In the genomic region with DNA sequence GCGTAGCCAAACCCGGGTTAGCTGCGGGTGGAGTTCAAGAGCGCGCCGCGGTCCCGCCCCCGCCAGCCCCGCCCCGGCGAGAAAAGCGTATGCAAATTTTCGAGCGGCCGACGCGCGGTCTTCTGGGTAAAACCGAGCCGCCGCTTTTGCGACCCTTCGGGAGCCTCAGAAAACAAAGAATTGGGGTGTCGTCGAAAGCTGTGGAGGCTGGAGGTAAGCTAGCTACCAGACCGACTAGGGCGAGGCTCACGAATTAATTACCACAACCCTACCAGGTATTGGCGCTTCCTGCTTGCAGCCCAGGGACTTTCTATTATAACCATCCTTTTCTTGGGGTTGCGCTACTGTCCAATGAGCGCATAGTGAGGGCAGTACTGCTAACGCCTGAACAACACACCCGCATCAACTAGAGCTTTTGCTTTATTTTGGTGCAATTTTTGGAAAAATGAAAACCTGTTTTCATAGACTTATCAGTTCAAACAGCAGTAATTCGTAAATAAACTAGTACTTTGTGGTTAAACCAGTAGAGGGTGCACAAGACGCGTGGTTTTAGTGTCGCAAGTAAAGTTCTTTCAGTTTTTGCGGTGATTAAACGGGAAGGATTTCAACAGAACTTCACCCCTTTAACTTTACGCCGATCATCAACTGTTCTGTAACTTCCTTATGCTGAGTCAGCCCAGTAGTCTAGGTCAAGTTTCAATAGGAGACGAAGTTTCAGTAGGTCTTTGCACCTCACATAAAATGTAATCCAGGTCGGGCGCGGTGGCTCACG, we compare ENCODE assay signal across 1 cellular context.
TF ChIP-seq lines count a peak whose summit lies in the region.

A gene (plus strand): TSS at position 318 of the 772 bp plus-strand sequence.

TF ChIP-seq in HepG2, 621 proteins besides CTCF, POLR2A, EP300 and RAD21 (continued from another document and continues in another):
- TF ChIP-seq, protein P1, sequence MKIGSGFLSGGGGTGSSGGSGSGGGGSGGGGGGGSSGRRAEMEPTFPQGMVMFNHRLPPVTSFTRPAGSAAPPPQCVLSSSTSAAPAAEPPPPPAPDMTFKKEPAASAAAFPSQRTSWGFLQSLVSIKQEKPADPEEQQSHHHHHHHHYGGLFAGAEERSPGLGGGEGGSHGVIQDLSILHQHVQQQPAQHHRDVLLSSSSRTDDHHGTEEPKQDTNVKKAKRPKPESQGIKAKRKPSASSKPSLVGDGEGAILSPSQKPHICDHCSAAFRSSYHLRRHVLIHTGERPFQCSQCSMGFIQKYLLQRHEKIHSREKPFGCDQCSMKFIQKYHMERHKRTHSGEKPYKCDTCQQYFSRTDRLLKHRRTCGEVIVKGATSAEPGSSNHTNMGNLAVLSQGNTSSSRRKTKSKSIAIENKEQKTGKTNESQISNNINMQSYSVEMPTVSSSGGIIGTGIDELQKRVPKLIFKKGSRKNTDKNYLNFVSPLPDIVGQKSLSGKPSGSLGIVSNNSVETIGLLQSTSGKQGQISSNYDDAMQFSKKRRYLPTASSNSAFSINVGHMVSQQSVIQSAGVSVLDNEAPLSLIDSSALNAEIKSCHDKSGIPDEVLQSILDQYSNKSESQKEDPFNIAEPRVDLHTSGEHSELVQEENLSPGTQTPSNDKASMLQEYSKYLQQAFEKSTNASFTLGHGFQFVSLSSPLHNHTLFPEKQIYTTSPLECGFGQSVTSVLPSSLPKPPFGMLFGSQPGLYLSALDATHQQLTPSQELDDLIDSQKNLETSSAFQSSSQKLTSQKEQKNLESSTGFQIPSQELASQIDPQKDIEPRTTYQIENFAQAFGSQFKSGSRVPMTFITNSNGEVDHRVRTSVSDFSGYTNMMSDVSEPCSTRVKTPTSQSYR (CRISPR knock-in tag; IDR thresholded peaks at IDR 0.05; ENCODE audit: borderline replicate concordance): peak; percentile 29; the same call in 1 of the 2 replicates
- TF ChIP-seq ZNF607 (CRISPR knock-in tag; IDR thresholded peaks at IDR 0.05; ENCODE audit: borderline replicate concordance): peak; percentile 97
- TF ChIP-seq HHEX (CRISPR knock-in tag; IDR thresholded peaks at IDR 0.05): no peak
- TF ChIP-seq, protein P2, sequence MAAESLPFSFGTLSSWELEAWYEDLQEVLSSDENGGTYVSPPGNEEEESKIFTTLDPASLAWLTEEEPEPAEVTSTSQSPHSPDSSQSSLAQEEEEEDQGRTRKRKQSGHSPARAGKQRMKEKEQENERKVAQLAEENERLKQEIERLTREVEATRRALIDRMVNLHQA (CRISPR knock-in tag; IDR thresholded peaks at IDR 0.05): peak; percentile 92; the same call in 1 of the 2 replicates
- no peak for TF ChIP-seq NPAS2 (CRISPR knock-in tag; IDR thresholded peaks at IDR 0.05; ENCODE audit: borderline replicate concordance)
- TF ChIP-seq, protein P3, sequence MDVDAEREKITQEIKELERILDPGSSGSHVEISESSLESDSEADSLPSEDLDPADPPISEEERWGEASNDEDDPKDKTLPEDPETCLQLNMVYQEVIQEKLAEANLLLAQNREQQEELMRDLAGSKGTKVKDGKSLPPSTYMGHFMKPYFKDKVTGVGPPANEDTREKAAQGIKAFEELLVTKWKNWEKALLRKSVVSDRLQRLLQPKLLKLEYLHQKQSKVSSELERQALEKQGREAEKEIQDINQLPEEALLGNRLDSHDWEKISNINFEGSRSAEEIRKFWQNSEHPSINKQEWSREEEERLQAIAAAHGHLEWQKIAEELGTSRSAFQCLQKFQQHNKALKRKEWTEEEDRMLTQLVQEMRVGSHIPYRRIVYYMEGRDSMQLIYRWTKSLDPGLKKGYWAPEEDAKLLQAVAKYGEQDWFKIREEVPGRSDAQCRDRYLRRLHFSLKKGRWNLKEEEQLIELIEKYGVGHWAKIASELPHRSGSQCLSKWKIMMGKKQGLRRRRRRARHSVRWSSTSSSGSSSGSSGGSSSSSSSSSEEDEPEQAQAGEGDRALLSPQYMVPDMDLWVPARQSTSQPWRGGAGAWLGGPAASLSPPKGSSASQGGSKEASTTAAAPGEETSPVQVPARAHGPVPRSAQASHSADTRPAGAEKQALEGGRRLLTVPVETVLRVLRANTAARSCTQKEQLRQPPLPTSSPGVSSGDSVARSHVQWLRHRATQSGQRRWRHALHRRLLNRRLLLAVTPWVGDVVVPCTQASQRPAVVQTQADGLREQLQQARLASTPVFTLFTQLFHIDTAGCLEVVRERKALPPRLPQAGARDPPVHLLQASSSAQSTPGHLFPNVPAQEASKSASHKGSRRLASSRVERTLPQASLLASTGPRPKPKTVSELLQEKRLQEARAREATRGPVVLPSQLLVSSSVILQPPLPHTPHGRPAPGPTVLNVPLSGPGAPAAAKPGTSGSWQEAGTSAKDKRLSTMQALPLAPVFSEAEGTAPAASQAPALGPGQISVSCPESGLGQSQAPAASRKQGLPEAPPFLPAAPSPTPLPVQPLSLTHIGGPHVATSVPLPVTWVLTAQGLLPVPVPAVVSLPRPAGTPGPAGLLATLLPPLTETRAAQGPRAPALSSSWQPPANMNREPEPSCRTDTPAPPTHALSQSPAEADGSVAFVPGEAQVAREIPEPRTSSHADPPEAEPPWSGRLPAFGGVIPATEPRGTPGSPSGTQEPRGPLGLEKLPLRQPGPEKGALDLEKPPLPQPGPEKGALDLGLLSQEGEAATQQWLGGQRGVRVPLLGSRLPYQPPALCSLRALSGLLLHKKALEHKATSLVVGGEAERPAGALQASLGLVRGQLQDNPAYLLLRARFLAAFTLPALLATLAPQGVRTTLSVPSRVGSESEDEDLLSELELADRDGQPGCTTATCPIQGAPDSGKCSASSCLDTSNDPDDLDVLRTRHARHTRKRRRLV (CRISPR knock-in tag; IDR thresholded peaks at IDR 0.05): peak; percentile 100
- peak; percentile 30; the same call in 1 of the 2 replicates for TF ChIP-seq ZFX (CRISPR knock-in tag; IDR thresholded peaks at IDR 0.05; ENCODE audit: low read depth)
- TF ChIP-seq ZNF850 (CRISPR knock-in tag; conservative IDR thresholded peaks at IDR 0.05): no peak
- TF ChIP-seq MIXL1 (CRISPR knock-in tag; IDR thresholded peaks at IDR 0.05): peak; percentile 98
- TF ChIP-seq, protein P4, sequence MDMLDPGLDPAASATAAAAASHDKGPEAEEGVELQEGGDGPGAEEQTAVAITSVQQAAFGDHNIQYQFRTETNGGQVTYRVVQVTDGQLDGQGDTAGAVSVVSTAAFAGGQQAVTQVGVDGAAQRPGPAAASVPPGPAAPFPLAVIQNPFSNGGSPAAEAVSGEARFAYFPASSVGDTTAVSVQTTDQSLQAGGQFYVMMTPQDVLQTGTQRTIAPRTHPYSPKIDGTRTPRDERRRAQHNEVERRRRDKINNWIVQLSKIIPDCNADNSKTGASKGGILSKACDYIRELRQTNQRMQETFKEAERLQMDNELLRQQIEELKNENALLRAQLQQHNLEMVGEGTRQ (IDR thresholded peaks at IDR 0.05; ENCODE audit: low read depth, low read length): no peak
- TF ChIP-seq, protein P4 (CRISPR knock-in tag; IDR thresholded peaks at IDR 0.05; ENCODE audit: borderline replicate concordance): peak; percentile 52; the same call in 1 of the 2 replicates
- peak; percentile 98 for TF ChIP-seq ZNF619 (CRISPR knock-in tag; IDR thresholded peaks at IDR 0.05)
- TF ChIP-seq GLI4 (CRISPR knock-in tag; IDR thresholded peaks at IDR 0.05; ENCODE audit: borderline replicate concordance): peak; percentile 72; the same call in 1 of the 2 replicates
- peak; percentile 93 for TF ChIP-seq ZNF234 (CRISPR knock-in tag; conservative IDR thresholded peaks at IDR 0.05)
- peak; percentile 99 for TF ChIP-seq MED1 (CRISPR knock-in tag; IDR thresholded peaks at IDR 0.05)
- peak; percentile 95 for TF ChIP-seq RARG (CRISPR knock-in tag; IDR thresholded peaks at IDR 0.05; ENCODE audit: low read depth)
- no peak for TF ChIP-seq RFX1 (IDR thresholded peaks at IDR 0.05)
- TF ChIP-seq SP1 (IDR thresholded peaks at IDR 0.05): no peak
- peak; percentile 76 for TF ChIP-seq SP1 (CRISPR knock-in tag; IDR thresholded peaks at IDR 0.05)
- no peak for TF ChIP-seq ZNF839 (CRISPR knock-in tag; IDR thresholded peaks at IDR 0.05; ENCODE audit: borderline replicate concordance)
- TF ChIP-seq, protein P5, sequence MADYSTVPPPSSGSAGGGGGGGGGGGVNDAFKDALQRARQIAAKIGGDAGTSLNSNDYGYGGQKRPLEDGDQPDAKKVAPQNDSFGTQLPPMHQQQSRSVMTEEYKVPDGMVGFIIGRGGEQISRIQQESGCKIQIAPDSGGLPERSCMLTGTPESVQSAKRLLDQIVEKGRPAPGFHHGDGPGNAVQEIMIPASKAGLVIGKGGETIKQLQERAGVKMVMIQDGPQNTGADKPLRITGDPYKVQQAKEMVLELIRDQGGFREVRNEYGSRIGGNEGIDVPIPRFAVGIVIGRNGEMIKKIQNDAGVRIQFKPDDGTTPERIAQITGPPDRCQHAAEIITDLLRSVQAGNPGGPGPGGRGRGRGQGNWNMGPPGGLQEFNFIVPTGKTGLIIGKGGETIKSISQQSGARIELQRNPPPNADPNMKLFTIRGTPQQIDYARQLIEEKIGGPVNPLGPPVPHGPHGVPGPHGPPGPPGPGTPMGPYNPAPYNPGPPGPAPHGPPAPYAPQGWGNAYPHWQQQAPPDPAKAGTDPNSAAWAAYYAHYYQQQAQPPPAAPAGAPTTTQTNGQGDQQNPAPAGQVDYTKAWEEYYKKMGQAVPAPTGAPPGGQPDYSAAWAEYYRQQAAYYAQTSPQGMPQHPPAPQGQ (CRISPR knock-in tag; IDR thresholded peaks at IDR 0.05; ENCODE audit: borderline replicate concordance): peak; percentile 98
- TF ChIP-seq TAF1 (CRISPR knock-in tag; IDR thresholded peaks at IDR 0.05): no peak
- TF ChIP-seq, protein P6, sequence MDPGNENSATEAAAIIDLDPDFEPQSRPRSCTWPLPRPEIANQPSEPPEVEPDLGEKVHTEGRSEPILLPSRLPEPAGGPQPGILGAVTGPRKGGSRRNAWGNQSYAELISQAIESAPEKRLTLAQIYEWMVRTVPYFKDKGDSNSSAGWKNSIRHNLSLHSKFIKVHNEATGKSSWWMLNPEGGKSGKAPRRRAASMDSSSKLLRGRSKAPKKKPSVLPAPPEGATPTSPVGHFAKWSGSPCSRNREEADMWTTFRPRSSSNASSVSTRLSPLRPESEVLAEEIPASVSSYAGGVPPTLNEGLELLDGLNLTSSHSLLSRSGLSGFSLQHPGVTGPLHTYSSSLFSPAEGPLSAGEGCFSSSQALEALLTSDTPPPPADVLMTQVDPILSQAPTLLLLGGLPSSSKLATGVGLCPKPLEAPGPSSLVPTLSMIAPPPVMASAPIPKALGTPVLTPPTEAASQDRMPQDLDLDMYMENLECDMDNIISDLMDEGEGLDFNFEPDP (CRISPR knock-in tag; conservative IDR thresholded peaks at IDR 0.05): no peak
- TF ChIP-seq, protein P7, sequence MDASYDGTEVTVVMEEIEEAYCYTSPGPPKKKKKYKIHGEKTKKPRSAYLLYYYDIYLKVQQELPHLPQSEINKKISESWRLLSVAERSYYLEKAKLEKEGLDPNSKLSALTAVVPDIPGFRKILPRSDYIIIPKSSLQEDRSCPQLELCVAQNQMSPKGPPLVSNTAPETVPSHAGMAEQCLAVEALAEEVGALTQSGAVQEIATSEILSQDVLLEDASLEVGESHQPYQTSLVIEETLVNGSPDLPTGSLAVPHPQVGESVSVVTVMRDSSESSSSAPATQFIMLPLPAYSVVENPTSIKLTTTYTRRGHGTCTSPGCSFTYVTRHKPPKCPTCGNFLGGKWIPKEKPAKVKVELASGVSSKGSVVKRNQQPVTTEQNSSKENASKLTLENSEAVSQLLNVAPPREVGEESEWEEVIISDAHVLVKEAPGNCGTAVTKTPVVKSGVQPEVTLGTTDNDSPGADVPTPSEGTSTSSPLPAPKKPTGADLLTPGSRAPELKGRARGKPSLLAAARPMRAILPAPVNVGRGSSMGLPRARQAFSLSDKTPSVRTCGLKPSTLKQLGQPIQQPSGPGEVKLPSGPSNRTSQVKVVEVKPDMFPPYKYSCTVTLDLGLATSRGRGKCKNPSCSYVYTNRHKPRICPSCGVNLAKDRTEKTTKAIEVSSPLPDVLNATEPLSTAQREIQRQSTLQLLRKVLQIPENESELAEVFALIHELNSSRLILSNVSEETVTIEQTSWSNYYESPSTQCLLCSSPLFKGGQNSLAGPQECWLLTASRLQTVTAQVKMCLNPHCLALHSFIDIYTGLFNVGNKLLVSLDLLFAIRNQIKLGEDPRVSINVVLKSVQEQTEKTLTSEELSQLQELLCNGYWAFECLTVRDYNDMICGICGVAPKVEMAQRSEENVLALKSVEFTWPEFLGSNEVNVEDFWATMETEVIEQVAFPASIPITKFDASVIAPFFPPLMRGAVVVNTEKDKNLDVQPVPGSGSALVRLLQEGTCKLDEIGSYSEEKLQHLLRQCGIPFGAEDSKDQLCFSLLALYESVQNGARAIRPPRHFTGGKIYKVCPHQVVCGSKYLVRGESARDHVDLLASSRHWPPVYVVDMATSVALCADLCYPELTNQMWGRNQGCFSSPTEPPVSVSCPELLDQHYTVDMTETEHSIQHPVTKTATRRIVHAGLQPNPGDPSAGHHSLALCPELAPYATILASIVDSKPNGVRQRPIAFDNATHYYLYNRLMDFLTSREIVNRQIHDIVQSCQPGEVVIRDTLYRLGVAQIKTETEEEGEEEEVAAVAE (CRISPR knock-in tag; IDR thresholded peaks at IDR 0.05; ENCODE audit: borderline replicate concordance): no peak
- TF ChIP-seq, protein P8, sequence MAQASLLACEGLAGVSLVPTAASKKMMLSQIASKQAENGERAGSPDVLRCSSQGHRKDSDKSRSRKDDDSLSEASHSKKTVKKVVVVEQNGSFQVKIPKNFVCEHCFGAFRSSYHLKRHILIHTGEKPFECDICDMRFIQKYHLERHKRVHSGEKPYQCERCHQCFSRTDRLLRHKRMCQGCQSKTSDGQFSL (CRISPR knock-in tag; IDR thresholded peaks at IDR 0.05): peak; percentile 41
- peak; percentile 97 for TF ChIP-seq ZSCAN9 (CRISPR knock-in tag; IDR thresholded peaks at IDR 0.05; ENCODE audit: borderline replicate concordance)
- TF ChIP-seq DMAP1 (CRISPR knock-in tag; IDR thresholded peaks at IDR 0.05): 0 out of 2 replicates have a peak, but pooled peaks have one; percentile 53
- peak; percentile 33; the same call in 1 of the 2 replicates for TF ChIP-seq ZNF274 (CRISPR knock-in tag; IDR thresholded peaks at IDR 0.05)
- TF ChIP-seq, protein P9, sequence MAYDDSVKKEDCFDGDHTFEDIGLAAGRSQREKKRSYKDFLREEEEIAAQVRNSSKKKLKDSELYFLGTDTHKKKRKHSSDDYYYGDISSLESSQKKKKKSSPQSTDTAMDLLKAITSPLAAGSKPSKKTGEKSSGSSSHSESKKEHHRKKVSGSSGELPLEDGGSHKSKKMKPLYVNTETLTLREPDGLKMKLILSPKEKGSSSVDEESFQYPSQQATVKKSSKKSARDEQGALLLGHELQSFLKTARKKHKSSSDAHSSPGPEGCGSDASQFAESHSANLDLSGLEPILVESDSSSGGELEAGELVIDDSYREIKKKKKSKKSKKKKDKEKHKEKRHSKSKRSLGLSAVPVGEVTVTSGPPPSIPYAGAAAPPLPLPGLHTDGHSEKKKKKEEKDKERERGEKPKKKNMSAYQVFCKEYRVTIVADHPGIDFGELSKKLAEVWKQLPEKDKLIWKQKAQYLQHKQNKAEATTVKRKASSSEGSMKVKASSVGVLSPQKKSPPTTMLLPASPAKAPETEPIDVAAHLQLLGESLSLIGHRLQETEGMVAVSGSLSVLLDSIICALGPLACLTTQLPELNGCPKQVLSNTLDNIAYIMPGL (CRISPR knock-in tag; IDR thresholded peaks at IDR 0.05; ENCODE audit: borderline replicate concordance in 1 of 2, low read depth in 1 of 2): peak; percentile 87 to 93
- TF ChIP-seq PHF5A (CRISPR knock-in tag; IDR thresholded peaks at IDR 0.05; ENCODE audit: low read depth, unreplicated experiment): peak; percentile 99
- peak; percentile 86; the same call in 1 of the 2 replicates for TF ChIP-seq ZNF598 (CRISPR knock-in tag; IDR thresholded peaks at IDR 0.05; ENCODE audit: borderline replicate concordance)
- TF ChIP-seq ZNF367 (CRISPR knock-in tag; IDR thresholded peaks at IDR 0.05; ENCODE audit: borderline replicate concordance): no peak
